Comparison of ENCODE assay signal across 1 cellular context in the genomic region with DNA sequence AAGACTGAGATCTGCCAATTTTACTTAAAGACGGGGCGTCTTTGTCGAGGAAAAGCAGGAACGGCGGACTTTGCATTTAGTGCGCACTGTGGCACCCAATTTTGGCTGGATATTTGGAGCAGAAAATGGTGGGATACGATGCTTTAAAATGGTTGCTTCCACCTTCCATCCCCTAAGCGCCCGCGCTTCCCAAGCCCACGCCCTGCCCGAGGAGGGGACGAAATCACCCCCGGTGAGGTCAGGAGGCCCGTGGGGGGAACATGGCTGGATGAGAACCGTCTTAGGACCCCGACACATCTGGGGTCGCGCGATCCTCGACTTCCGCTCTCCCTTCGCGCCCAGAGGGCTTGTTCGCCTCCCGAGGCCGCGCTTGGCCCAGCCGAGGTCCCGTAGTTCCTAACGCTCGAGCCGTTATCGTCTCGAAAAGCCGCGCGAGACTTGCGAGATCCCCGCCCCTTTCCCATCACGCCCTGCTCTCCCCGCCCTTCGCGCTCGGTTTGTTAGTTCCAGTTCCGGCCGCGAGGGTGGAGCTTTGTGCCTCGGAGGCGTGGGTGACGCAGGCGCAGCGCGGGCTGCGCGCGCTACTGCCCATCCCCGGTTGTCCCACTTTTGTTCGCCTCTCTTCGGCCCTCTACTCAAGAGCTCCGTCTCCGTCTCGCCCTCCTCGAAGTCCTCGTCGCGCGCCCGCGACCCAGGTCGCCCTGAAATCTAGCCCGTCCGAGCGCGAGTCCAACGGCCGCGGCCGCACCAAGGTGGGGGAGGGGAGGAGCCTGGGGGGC.
TF ChIP-seq lines count a peak whose summit lies in the region.

A gene with protein sequence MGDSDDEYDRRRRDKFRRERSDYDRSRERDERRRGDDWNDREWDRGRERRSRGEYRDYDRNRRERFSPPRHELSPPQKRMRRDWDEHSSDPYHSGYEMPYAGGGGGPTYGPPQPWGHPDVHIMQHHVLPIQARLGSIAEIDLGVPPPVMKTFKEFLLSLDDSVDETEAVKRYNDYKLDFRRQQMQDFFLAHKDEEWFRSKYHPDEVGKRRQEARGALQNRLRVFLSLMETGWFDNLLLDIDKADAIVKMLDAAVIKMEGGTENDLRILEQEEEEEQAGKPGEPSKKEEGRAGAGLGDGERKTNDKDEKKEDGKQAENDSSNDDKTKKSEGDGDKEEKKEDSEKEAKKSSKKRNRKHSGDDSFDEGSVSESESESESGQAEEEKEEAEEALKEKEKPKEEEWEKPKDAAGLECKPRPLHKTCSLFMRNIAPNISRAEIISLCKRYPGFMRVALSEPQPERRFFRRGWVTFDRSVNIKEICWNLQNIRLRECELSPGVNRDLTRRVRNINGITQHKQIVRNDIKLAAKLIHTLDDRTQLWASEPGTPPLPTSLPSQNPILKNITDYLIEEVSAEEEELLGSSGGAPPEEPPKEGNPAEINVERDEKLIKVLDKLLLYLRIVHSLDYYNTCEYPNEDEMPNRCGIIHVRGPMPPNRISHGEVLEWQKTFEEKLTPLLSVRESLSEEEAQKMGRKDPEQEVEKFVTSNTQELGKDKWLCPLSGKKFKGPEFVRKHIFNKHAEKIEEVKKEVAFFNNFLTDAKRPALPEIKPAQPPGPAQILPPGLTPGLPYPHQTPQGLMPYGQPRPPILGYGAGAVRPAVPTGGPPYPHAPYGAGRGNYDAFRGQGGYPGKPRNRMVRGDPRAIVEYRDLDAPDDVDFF (plus strand): TSS at position 527 of the 779 bp plus-strand sequence. CDS start 488 bp downstream, outside the sequence.

TF ChIP-seq in HEK293, 187 proteins besides CTCF, POLR2A, EP300 and RAD21 (continued from another document and continues in another):
- TF ChIP-seq, protein P1, sequence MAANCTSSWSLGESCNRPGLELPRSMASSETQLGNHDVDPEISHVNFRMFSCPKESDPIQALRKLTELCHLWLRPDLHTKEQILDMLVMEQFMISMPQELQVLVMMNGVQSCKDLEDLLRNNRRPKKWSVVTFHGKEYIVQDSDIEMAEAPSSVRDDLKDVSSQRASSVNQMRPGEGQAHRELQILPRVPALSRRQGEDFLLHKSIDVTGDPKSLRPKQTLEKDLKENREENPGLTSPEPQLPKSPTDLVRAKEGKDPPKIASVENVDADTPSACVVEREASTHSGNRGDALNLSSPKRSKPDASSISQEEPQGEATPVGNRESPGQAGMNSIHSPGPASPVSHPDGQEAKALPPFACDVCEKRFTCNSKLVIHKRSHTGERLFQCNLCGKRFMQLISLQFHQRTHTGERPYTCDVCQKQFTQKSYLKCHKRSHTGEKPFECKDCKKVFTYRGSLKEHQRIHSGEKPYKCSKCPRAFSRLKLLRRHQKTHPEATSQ (tag by site-specific recombination; IDR thresholded peaks at IDR 0.05), result 0 out of 2 replicates have a peak, but pooled peaks have one; percentile 12
- TF ChIP-seq ZSCAN30 (tag by site-specific recombination; IDR thresholded peaks at IDR 0.05), result peak; percentile 85
- TF ChIP-seq, protein P2, sequence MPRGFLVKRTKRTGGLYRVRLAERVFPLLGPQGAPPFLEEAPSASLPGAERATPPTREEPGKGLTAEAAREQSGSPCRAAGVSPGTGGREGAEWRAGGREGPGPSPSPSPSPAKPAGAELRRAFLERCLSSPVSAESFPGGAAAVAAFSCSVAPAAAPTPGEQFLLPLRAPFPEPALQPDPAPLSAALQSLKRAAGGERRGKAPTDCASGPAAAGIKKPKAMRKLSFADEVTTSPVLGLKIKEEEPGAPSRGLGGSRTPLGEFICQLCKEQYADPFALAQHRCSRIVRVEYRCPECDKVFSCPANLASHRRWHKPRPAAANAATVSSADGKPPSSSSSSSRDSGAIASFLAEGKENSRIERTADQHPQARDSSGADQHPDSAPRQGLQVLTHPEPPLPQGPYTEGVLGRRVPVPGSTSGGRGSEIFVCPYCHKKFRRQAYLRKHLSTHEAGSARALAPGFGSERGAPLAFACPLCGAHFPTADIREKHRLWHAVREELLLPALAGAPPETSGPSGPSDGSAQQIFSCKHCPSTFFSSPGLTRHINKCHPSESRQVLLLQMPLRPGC (tag by site-specific recombination; IDR thresholded peaks at IDR 0.05), result peak; percentile 46
- TF ChIP-seq ZNF626 (tag by site-specific recombination; IDR thresholded peaks at IDR 0.05), result no peak
- no peak for TF ChIP-seq FEZF1 (tag by site-specific recombination; IDR thresholded peaks at IDR 0.05)
- TF ChIP-seq ZBTB21 (tag by site-specific recombination; IDR thresholded peaks at IDR 0.05), result 0 out of 2 replicates have a peak, but pooled peaks have one; percentile 3
- TF ChIP-seq ZSCAN16 (tag by site-specific recombination; IDR thresholded peaks at IDR 0.05), result peak; percentile 43; the same call in 1 of the 2 replicates
- TF ChIP-seq, protein P3, sequence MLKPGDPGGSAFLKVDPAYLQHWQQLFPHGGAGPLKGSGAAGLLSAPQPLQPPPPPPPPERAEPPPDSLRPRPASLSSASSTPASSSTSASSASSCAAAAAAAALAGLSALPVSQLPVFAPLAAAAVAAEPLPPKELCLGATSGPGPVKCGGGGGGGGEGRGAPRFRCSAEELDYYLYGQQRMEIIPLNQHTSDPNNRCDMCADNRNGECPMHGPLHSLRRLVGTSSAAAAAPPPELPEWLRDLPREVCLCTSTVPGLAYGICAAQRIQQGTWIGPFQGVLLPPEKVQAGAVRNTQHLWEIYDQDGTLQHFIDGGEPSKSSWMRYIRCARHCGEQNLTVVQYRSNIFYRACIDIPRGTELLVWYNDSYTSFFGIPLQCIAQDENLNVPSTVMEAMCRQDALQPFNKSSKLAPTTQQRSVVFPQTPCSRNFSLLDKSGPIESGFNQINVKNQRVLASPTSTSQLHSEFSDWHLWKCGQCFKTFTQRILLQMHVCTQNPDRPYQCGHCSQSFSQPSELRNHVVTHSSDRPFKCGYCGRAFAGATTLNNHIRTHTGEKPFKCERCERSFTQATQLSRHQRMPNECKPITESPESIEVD (tag by site-specific recombination; IDR thresholded peaks at IDR 0.05), result no peak
- TF ChIP-seq, protein P4, sequence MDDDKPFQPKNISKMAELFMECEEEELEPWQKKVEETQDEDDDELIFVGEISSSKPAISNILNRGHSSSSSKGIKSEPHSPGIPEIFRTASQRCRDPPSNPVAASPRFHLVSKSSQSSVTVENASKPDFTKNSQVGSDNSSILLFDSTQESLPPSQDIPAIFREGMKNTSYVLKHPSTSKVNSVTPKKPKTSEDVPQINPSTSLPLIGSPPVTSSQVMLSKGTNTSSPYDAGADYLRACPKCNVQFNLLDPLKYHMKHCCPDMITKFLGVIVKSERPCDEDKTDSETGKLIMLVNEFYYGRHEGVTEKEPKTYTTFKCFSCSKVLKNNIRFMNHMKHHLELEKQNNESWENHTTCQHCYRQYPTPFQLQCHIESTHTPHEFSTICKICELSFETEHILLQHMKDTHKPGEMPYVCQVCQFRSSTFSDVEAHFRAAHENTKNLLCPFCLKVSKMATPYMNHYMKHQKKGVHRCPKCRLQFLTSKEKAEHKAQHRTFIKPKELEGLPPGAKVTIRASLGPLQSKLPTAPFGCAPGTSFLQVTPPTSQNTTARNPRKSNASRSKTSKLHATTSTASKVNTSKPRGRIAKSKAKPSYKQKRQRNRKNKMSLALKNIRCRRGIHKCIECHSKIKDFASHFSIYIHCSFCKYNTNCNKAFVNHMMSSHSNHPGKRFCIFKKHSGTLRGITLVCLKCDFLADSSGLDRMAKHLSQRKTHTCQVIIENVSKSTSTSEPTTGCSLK (tag by site-specific recombination; IDR thresholded peaks at IDR 0.05), result no peak
- peak; percentile 21; the same call in 1 of the 2 replicates for TF ChIP-seq REPIN1 (tag by site-specific recombination; IDR thresholded peaks at IDR 0.05; ENCODE audit: low read depth)
- TF ChIP-seq, protein P5, sequence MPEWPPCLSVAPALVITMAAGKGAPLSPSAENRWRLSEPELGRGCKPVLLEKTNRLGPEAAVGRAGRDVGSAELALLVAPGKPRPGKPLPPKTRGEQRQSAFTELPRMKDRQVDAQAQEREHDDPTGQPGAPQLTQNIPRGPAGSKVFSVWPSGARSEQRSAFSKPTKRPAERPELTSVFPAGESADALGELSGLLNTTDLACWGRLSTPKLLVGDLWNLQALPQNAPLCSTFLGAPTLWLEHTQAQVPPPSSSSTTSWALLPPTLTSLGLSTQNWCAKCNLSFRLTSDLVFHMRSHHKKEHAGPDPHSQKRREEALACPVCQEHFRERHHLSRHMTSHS (tag by site-specific recombination; IDR thresholded peaks at IDR 0.05), result no peak
- no peak for TF ChIP-seq ZNF654 (tag by site-specific recombination; IDR thresholded peaks at IDR 0.05; ENCODE audit: low read depth)
- peak; percentile 57 for TF ChIP-seq WT1 (tag by site-specific recombination; IDR thresholded peaks at IDR 0.05)
- no peak for TF ChIP-seq ZNF146 (tag by site-specific recombination; IDR thresholded peaks at IDR 0.05)
- TF ChIP-seq, protein P6, sequence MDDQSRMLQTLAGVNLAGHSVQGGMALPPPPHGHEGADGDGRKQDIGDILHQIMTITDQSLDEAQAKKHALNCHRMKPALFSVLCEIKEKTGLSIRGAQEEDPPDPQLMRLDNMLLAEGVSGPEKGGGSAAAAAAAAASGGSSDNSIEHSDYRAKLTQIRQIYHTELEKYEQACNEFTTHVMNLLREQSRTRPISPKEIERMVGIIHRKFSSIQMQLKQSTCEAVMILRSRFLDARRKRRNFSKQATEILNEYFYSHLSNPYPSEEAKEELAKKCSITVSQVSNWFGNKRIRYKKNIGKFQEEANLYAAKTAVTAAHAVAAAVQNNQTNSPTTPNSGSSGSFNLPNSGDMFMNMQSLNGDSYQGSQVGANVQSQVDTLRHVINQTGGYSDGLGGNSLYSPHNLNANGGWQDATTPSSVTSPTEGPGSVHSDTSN (CRISPR knock-in tag; IDR thresholded peaks at IDR 0.05), result 0 out of 2 replicates have a peak, but pooled peaks have one; percentile 41
- TF ChIP-seq ZNF426 (tag by site-specific recombination; IDR thresholded peaks at IDR 0.05), result no peak
- TF ChIP-seq, protein P7, sequence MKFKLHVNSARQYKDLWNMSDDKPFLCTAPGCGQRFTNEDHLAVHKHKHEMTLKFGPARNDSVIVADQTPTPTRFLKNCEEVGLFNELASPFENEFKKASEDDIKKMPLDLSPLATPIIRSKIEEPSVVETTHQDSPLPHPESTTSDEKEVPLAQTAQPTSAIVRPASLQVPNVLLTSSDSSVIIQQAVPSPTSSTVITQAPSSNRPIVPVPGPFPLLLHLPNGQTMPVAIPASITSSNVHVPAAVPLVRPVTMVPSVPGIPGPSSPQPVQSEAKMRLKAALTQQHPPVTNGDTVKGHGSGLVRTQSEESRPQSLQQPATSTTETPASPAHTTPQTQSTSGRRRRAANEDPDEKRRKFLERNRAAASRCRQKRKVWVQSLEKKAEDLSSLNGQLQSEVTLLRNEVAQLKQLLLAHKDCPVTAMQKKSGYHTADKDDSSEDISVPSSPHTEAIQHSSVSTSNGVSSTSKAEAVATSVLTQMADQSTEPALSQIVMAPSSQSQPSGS (tag by site-specific recombination; IDR thresholded peaks at IDR 0.05; ENCODE audit: low read depth), result no peak
- TF ChIP-seq KLF1 (tag by site-specific recombination; IDR thresholded peaks at IDR 0.05), result peak; percentile 81
- TF ChIP-seq SCRT2 (tag by site-specific recombination; IDR thresholded peaks at IDR 0.05), result peak; percentile 27; the same call in 1 of the 2 replicates
- TF ChIP-seq, protein P8, sequence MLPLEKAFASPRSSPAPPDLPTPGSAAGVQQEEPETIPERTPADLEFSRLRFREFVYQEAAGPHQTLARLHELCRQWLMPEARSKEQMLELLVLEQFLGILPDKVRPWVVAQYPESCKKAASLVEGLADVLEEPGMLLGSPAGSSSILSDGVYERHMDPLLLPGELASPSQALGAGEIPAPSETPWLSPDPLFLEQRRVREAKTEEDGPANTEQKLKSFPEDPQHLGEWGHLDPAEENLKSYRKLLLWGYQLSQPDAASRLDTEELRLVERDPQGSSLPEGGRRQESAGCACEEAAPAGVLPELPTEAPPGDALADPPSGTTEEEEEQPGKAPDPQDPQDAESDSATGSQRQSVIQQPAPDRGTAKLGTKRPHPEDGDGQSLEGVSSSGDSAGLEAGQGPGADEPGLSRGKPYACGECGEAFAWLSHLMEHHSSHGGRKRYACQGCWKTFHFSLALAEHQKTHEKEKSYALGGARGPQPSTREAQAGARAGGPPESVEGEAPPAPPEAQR (tag by site-specific recombination; IDR thresholded peaks at IDR 0.05), result no peak
- TF ChIP-seq, protein P9, sequence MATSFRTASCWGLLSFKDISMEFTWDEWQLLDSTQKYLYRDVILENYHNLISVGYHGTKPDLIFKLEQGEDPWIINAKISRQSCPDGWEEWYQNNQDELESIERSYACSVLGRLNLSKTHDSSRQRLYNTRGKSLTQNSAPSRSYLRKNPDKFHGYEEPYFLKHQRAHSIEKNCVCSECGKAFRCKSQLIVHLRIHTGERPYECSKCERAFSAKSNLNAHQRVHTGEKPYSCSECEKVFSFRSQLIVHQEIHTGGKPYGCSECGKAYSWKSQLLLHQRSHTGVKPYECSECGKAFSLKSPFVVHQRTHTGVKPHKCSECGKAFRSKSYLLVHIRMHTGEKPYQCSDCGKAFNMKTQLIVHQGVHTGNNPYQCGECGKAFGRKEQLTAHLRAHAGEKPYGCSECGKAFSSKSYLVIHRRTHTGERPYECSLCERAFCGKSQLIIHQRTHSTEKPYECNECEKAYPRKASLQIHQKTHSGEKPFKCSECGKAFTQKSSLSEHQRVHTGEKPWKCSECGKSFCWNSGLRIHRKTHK (tag by site-specific recombination; IDR thresholded peaks at IDR 0.05), result no peak
- no peak; the same call in 1 of the 2 replicates for TF ChIP-seq ZBTB20 (tag by site-specific recombination; IDR thresholded peaks at IDR 0.05)
- peak; percentile 32 for TF ChIP-seq GLIS1 (tag by site-specific recombination; IDR thresholded peaks at IDR 0.05)
- TF ChIP-seq YY1 (tag by site-specific recombination; IDR thresholded peaks at IDR 0.05), result peak; percentile 93
- no peak for TF ChIP-seq ZNF707 (tag by site-specific recombination; IDR thresholded peaks at IDR 0.05)
- TF ChIP-seq, protein P10, sequence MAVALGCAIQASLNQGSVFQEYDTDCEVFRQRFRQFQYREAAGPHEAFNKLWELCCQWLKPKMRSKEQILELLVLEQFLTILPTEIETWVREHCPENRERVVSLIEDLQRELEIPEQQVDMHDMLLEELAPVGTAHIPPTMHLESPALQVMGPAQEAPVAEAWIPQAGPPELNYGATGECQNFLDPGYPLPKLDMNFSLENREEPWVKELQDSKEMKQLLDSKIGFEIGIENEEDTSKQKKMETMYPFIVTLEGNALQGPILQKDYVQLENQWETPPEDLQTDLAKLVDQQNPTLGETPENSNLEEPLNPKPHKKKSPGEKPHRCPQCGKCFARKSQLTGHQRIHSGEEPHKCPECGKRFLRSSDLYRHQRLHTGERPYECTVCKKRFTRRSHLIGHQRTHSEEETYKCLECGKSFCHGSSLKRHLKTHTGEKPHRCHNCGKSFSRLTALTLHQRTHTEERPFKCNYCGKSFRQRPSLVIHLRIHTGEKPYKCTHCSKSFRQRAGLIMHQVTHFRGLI (tag by site-specific recombination; IDR thresholded peaks at IDR 0.05), result peak; percentile 19; the same call in 1 of the 2 replicates
- peak; percentile 86 for TF ChIP-seq ZBTB17 (tag by site-specific recombination; IDR thresholded peaks at IDR 0.05)
- TF ChIP-seq ZNF600 (tag by site-specific recombination; IDR thresholded peaks at IDR 0.05), result 0 out of 2 replicates have a peak, but pooled peaks have one; percentile 37
- TF ChIP-seq ZNF561 (tag by site-specific recombination; IDR thresholded peaks at IDR 0.05; ENCODE audit: borderline replicate concordance), result peak; percentile 79; the same call in 1 of the 2 replicates
- TF ChIP-seq ZBTB8A (tag by site-specific recombination; IDR thresholded peaks at IDR 0.05), result peak; percentile 64
- TF ChIP-seq KLF9 (tag by site-specific recombination; IDR thresholded peaks at IDR 0.05; ENCODE audit: low read depth), result peak; percentile 85
- TF ChIP-seq KLF8 (tag by site-specific recombination; IDR thresholded peaks at IDR 0.05), result peak; percentile 99
- TF ChIP-seq GFI1B (tag by site-specific recombination; IDR thresholded peaks at IDR 0.05), result no peak
- TF ChIP-seq ZNF843 (tag by site-specific recombination; IDR thresholded peaks at IDR 0.05), result peak; percentile 64; the same call in 1 of the 2 replicates
- TF ChIP-seq ZNF473 (tag by site-specific recombination; IDR thresholded peaks at IDR 0.05), result no peak
- TF ChIP-seq BCL11B (tag by site-specific recombination; IDR thresholded peaks at IDR 0.05; ENCODE audit: low read depth), result 0 out of 2 replicates have a peak, but pooled peaks have one; percentile 24
